In the genomic region with DNA sequence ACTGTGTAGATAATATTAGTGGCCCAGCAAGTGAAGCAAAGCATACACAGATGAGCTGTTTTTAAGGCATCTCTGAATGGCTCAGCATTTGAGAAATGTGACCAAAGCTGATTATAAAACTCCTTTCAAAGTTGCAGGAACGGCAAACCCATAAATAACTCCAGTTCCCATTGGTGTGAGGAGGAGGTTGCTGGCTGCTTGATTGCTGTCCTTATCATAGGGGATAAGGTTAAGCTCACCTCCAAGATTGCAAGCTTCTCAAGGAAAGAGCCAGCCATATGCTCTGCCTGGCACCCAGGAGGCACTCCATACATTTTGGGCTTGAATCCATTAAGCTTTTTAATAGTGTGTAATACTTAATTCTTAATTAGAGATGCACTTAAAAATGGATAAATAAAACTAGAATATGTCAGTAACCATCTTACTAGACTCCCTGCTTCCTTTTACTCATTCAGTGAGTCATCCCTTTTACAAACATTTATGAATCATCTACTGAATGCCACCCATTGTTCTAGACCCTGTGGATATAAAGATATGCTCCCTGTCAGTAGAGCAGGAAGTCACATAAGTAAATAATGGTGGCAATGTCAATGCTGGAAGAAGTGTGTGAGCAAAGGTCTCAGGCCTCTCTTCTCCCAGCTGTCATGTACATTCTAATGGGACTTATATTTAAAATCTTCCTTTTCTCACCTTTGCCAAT, we compare ENCODE assay signal across 8 cellular contexts.
DNase-seq lines count a peak whose midpoint lies in the region; ATAC-seq and TF ChIP-seq lines count a peak whose summit lies in the region.

No MANE protein-coding gene starts in this region.

- ATAC-seq in activated CD8-positive, alpha-beta memory T cell treated with anti-CD3 and anti-CD28 coated beads, Interleukin-2, amount 10 ng/mL, durations not matched to agents 7 days and 5 days = peak; percentile 95
- ATAC-seq in GM21447 (IDR thresholded peaks at IDR 0.05; ENCODE audit: unreplicated experiment) = no peak

- H3K36me3 Mint-ChIP-seq in activated CD8-positive, alpha-beta memory T cell treated with anti-CD3 and anti-CD28 coated beads, Interleukin-2, amount 10 ng/mL, durations not matched to agents 7 days and 5 days = peaks cover 51% of the 10 kb centered on the region

- TF ChIP-seq POLR2A in spleen (IDR thresholded peaks at IDR 0.05) = no peak

- no peak for DNase-seq in activated CD8-positive, alpha-beta memory T cell treated with anti-CD3 and anti-CD28 coated beads, Interleukin-2, amount 10 ng/mL, durations not matched to agents 7 days and 5 days
- no peak for DNase-seq in activated CD8-positive, alpha-beta memory T cell treated with anti-CD3 and anti-CD28 coated beads, Interleukin-2, amount 50 U/mL, for 48 hours
- DNase-seq in WERI-Rb-1 = peak; percentile 66
- peak; percentile 81 for DNase-seq in glomerular endothelial cell (ENCODE audit: extremely low read depth, low read depth, low spot score)
- no peak for DNase-seq in spleen
- no peak for DNase-seq in UCSD-AML1 (lab: John Stamatoyannopoulos, UW; ENCODE audit: unreplicated experiment)

- peak; percentile 52; the same call in 1 of the 2 replicates for TF ChIP-seq EP300 in Ishikawa (IDR thresholded peaks at IDR 0.05; ENCODE audit: borderline replicate concordance)

- no peak overlapping the region for H3K4me3 Mint-ChIP-seq in activated CD8-positive, alpha-beta memory T cell treated with anti-CD3 and anti-CD28 coated beads, Interleukin-2, amount 10 ng/mL, durations not matched to agents 7 days and 5 days

- H3K27ac Mint-ChIP-seq in activated CD8-positive, alpha-beta memory T cell treated with anti-CD3 and anti-CD28 coated beads, Interleukin-2, amount 10 ng/mL, durations not matched to agents 7 days and 5 days = peak overlapping the region; percentile 82

- H3K4me1 ChIP-seq in spleen = peaks cover 0 to 37% (median 20%) of the 10 kb centered on the region in 6 donors

- no peaks in the 10 kb centered on the region for H3K9me3 Mint-ChIP-seq in activated CD8-positive, alpha-beta memory T cell treated with anti-CD3 and anti-CD28 coated beads, Interleukin-2, amount 10 ng/mL, durations not matched to agents 7 days and 5 days (ENCODE audit: low read depth)

- CTCF ChIA-PET in activated CD8-positive, alpha-beta memory T cell treated with anti-CD3 and anti-CD28 coated beads, Interleukin-2, amount 10 ng/mL, durations not matched to agents 7 days and 5 days (lab: Charles Lee) = interaction anchor here (0.7 to 2.0 kb wide), 6 partner anchors 9 to 420 kb away, joined by 3 to 5 read pairs (median 3); no protein-coding TSS in a partner anchor

- H3K9me3 ChIP-seq in WERI-Rb-1 (ENCODE audit: severe bottlenecking) (peaks cover 4% of the 10 kb centered on the region), spleen (no peaks in the 10 kb centered on the region)

- WGBS in spleen, 5 donors = 46 to 61% (median 57%) methylated on average over 1 of the region's 1 CpG

- intact Hi-C loops in spleen (cut with DNase I; ENCODE audit: low total_unique reads) = no loop called here

- H3K4me3 ChIP-seq in WERI-Rb-1 (ENCODE audit: low read depth, low read length) (no peak overlapping the region), spleen (no peak overlapping the region)

- H3K4me1 Mint-ChIP-seq in activated CD8-positive, alpha-beta memory T cell treated with anti-CD3 and anti-CD28 coated beads, Interleukin-2, amount 10 ng/mL, durations not matched to agents 7 days and 5 days = peaks cover 56% of the 10 kb centered on the region

- H3K27ac ChIP-seq in WERI-Rb-1 = peak overlapping the region; percentile 42; the same call in 1 of the 2 replicates
- H3K27ac ChIP-seq in spleen = peak overlapping the region in 5 of 8 donors; percentile 36 to 61 (median 49)

- H3K36me3 ChIP-seq in WERI-Rb-1 (no peaks in the 10 kb centered on the region), spleen (no peaks in the 10 kb centered on the region)

- TF ChIP-seq CTCF in WERI-Rb-1 (IDR thresholded peaks at IDR 0.05; ENCODE audit: low read depth, low read length) (no peak), spleen (IDR thresholded peaks at IDR 0.05 in 8 of 11, conservative IDR thresholded peaks at IDR 0.05 in 3 of 11) (no peak)

- no peak for TF ChIP-seq RAD21 in Ishikawa (IDR thresholded peaks at IDR 0.05; ENCODE audit: low read depth)

- H3K27me3 Mint-ChIP-seq in activated CD8-positive, alpha-beta memory T cell treated with anti-CD3 and anti-CD28 coated beads, Interleukin-2, amount 10 ng/mL, durations not matched to agents 7 days and 5 days = no peaks in the 10 kb centered on the region

- no peaks in the 10 kb centered on the region for H3K27me3 ChIP-seq in WERI-Rb-1 (ENCODE audit: insufficient read depth, low read depth, severe bottlenecking)
- H3K27me3 ChIP-seq in spleen (replicated peaks in 1 of 7) = no peaks in the 10 kb centered on the region

TF ChIP-seq in Ishikawa, 13 proteins besides CTCF, POLR2A, EP300 and RAD21:
- TF ChIP-seq YY1 (IDR thresholded peaks at IDR 0.05; ENCODE audit: low read depth) (0 out of 2 replicates have a peak, but pooled peaks have one; percentile 16), FOXM1 (IDR thresholded peaks at IDR 0.05; ENCODE audit: borderline replicate concordance, low read depth) (no peak)

Comparison
In these comparisons a context has a peak if more than half of its experiments do, and no peak if none do; other contexts are left out.
1. DNase-seq: peak in WERI-Rb-1 (single experiment) and glomerular endothelial cell (single experiment); none in activated CD8-positive, alpha-beta memory T cell treated with anti-CD3 and anti-CD28 coated beads, Interleukin-2, amount 10 ng/mL, durations not matched to agents 7 days and 5 days (single experiment), activated CD8-positive, alpha-beta memory T cell treated with anti-CD3 and anti-CD28 coated beads, Interleukin-2, amount 50 U/mL, for 48 hours (single experiment), spleen (single experiment) and UCSD-AML1 (single experiment).